Comparison of ENCODE assay signal across 21 cellular contexts in genomic region chr9:4138781-4139180, GRCh38.
"Had no signal": no experiment of that assay in that cellular context is flagged by ENCODE, and none has a peak within 500 bp of the region (broad histone marks: within the 10 kb centered on the region; RNA-seq: fewer than 3 reads in every experiment).

No MANE protein-coding gene starts in this region.

- H3K9me3 ChIP-seq: mucosa of descending colon, psoas muscle, right lobe of liver, spleen, transverse colon had no signal

- H3K4me1 Mint-ChIP-seq: activated CD4-positive, alpha-beta T cell treated with anti-CD3 and anti-CD28 coated beads for 36 hours; central memory CD8-positive, alpha-beta T cell; immature natural killer cell had no signal

- DNase-seq: activated CD4-positive, alpha-beta T cell treated with anti-CD3 and anti-CD28 coated beads for 36 hours; activated CD8-positive, alpha-beta T cell treated with anti-CD3 and anti-CD28 coated beads, Interleukin-2, amount 10 ng/mL, durations not matched to agents 7 days and 5 days; activated naive CD4-positive, alpha-beta T cell; dermis blood vessel endothelial cell; glutamatergic neuron; immature natural killer cell; left colon; mucosa of descending colon; naive thymus-derived CD8-positive, alpha-beta T cell; occipital lobe; psoas muscle; right lobe of liver; spleen; stimulated activated CD4-positive, alpha-beta T cell treated with anti-CD3 and anti-CD28 coated beads, Interleukin-1b, Interleukin-23, amount 100 ng/mL, for 48 hours; stimulated activated naive B cell treated with anti-CD40 and anti-IgM and Interleukin-4, amounts not matched to agents 10 μg/mL and 1 μg/mL and 100 μg/mL, for 72 hours; substantia nigra; T-helper 9 cell; transverse colon had no signal

- H3K4me1 ChIP-seq: psoas muscle, right lobe of liver, spleen had no signal

- H3K27ac Mint-ChIP-seq: activated CD4-positive, alpha-beta T cell treated with anti-CD3 and anti-CD28 coated beads for 36 hours; activated CD8-positive, alpha-beta T cell treated with anti-CD3 and anti-CD28 coated beads, Interleukin-2, amount 10 ng/mL, durations not matched to agents 7 days and 5 days; activated T-helper 1 cell treated with anti-CD3 and anti-CD28 coated beads, Interleukin-12 subunit alpha, Interleukin-12 subunit beta, Interleukin-2, Interleukin-4 antibody, amounts not matched to agents 30 ng/mL and 10 ng/mL and 1 ng/mL, durations not matched to agents 14 hours and 24 hours and 36 hours; immature natural killer cell; stimulated activated naive B cell treated with anti-CD40 and anti-IgM and Interleukin-4, amounts not matched to agents 10 μg/mL and 1 μg/mL and 100 μg/mL, for 72 hours had no signal

- H3K36me3 Mint-ChIP-seq: immature natural killer cell; naive thymus-derived CD8-positive, alpha-beta T cell; stimulated activated naive B cell treated with anti-CD40 and anti-IgM and Interleukin-4, amounts not matched to agents 10 μg/mL and 1 μg/mL and 100 μg/mL, for 72 hours had no signal

- H3K4me3 ChIP-seq: mucosa of descending colon, psoas muscle, right lobe of liver, spleen, transverse colon had no signal

- H3K27ac ChIP-seq: psoas muscle, right lobe of liver, spleen, VCaP had no signal

- H3K36me3 ChIP-seq: right lobe of liver, spleen, transverse colon had no signal

- H3K27me3 ChIP-seq: right lobe of liver, spleen, transverse colon had no signal

- H3K4me3 Mint-ChIP-seq: activated CD4-positive, alpha-beta T cell treated with anti-CD3 and anti-CD28 coated beads for 36 hours; activated CD8-positive, alpha-beta T cell treated with anti-CD3 and anti-CD28 coated beads, Interleukin-2, amount 10 ng/mL, durations not matched to agents 7 days and 5 days; activated T-helper 1 cell treated with anti-CD3 and anti-CD28 coated beads, Interleukin-12 subunit alpha, Interleukin-12 subunit beta, Interleukin-2, Interleukin-4 antibody, amounts not matched to agents 30 ng/mL and 10 ng/mL and 1 ng/mL, durations not matched to agents 14 hours and 24 hours and 36 hours; central memory CD8-positive, alpha-beta T cell; immature natural killer cell; naive thymus-derived CD8-positive, alpha-beta T cell; stimulated activated naive B cell treated with anti-CD40 and anti-IgM and Interleukin-4, amounts not matched to agents 10 μg/mL and 1 μg/mL and 100 μg/mL, for 72 hours had no signal

- H3K9me3 Mint-ChIP-seq: activated T-helper 1 cell treated with anti-CD3 and anti-CD28 coated beads, Interleukin-12 subunit alpha, Interleukin-12 subunit beta, Interleukin-2, Interleukin-4 antibody, amounts not matched to agents 30 ng/mL and 10 ng/mL and 1 ng/mL, durations not matched to agents 14 hours and 24 hours and 36 hours; central memory CD8-positive, alpha-beta T cell; naive thymus-derived CD8-positive, alpha-beta T cell; stimulated activated naive B cell treated with anti-CD40 and anti-IgM and Interleukin-4, amounts not matched to agents 10 μg/mL and 1 μg/mL and 100 μg/mL, for 72 hours had no signal

- ATAC-seq: activated CD4-positive, alpha-beta T cell treated with anti-CD3 and anti-CD28 coated beads for 36 hours; activated CD8-positive, alpha-beta T cell treated with anti-CD3 and anti-CD28 coated beads, Interleukin-2, amount 10 ng/mL, durations not matched to agents 7 days and 5 days; left colon; mucosa of descending colon; naive thymus-derived CD8-positive, alpha-beta T cell; psoas muscle; stimulated activated naive B cell treated with anti-CD40 and anti-IgM and Interleukin-4, amounts not matched to agents 10 μg/mL and 1 μg/mL and 100 μg/mL, for 72 hours had no signal
